1 cellular context compared by ENCODE assay signal in genomic region chr16:20900299-20901067, GRCh38.
TF ChIP-seq lines count a peak whose summit lies in the region.

Gene DCUN1D3, minus strand, starts transcription at chr16:20900358. Its CDS starts 37,820 bp downstream, at chr16:20862538.
Gene LYRM1, plus strand, starts transcription at chr16:20900771. Its CDS starts 14,785 bp downstream, at chr16:20915556.

TF ChIP-seq in HepG2, 621 proteins besides CTCF, POLR2A, EP300 and RAD21 (continued from another document and continues in another):
- TF ChIP-seq, protein P1, sequence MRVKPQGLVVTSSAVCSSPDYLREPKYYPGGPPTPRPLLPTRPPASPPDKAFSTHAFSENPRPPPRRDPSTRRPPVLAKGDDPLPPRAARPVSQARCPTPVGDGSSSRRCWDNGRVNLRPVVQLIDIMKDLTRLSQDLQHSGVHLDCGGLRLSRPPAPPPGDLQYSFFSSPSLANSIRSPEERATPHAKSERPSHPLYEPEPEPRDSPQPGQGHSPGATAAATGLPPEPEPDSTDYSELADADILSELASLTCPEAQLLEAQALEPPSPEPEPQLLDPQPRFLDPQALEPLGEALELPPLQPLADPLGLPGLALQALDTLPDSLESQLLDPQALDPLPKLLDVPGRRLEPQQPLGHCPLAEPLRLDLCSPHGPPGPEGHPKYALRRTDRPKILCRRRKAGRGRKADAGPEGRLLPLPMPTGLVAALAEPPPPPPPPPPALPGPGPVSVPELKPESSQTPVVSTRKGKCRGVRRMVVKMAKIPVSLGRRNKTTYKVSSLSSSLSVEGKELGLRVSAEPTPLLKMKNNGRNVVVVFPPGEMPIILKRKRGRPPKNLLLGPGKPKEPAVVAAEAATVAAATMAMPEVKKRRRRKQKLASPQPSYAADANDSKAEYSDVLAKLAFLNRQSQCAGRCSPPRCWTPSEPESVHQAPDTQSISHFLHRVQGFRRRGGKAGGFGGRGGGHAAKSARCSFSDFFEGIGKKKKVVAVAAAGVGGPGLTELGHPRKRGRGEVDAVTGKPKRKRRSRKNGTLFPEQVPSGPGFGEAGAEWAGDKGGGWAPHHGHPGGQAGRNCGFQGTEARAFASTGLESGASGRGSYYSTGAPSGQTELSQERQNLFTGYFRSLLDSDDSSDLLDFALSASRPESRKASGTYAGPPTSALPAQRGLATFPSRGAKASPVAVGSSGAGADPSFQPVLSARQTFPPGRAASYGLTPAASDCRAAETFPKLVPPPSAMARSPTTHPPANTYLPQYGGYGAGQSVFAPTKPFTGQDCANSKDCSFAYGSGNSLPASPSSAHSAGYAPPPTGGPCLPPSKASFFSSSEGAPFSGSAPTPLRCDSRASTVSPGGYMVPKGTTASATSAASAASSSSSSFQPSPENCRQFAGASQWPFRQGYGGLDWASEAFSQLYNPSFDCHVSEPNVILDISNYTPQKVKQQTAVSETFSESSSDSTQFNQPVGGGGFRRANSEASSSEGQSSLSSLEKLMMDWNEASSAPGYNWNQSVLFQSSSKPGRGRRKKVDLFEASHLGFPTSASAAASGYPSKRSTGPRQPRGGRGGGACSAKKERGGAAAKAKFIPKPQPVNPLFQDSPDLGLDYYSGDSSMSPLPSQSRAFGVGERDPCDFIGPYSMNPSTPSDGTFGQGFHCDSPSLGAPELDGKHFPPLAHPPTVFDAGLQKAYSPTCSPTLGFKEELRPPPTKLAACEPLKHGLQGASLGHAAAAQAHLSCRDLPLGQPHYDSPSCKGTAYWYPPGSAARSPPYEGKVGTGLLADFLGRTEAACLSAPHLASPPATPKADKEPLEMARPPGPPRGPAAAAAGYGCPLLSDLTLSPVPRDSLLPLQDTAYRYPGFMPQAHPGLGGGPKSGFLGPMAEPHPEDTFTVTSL (CRISPR knock-in tag; IDR thresholded peaks at IDR 0.05; ENCODE audit: borderline replicate concordance) = peak; percentile 53; the same call in 1 of the 2 replicates
- TF ChIP-seq ZNF501 (CRISPR knock-in tag; IDR thresholded peaks at IDR 0.05) (peak; percentile 37), ELF3 (CRISPR knock-in tag; IDR thresholded peaks at IDR 0.05) (no peak; the same call in 1 of the 2 replicates), RXRA (CRISPR knock-in tag; IDR thresholded peaks at IDR 0.05) (peak; percentile 75; the same call in 1 of the 2 replicates), ZNF513 (CRISPR knock-in tag; conservative IDR thresholded peaks at IDR 0.05) (no peak), ZMAT3 (CRISPR knock-in tag; conservative IDR thresholded peaks at IDR 0.05) (peak; percentile 82), MAF1 (CRISPR knock-in tag; IDR thresholded peaks at IDR 0.05; ENCODE audit: borderline replicate concordance) (peak; percentile 57; the same call in 1 of the 2 replicates), MYPOP (CRISPR knock-in tag; IDR thresholded peaks at IDR 0.05) (peak; percentile 75), ATF2 (CRISPR knock-in tag; IDR thresholded peaks at IDR 0.05) (peak; percentile 74; the same call in 1 of the 2 replicates), KMT2B (CRISPR knock-in tag; IDR thresholded peaks at IDR 0.05) (peak; percentile 81), GTF2F1 (IDR thresholded peaks at IDR 0.05; ENCODE audit: low read length) (no peak), MTERF4 (CRISPR knock-in tag; IDR thresholded peaks at IDR 0.05) (peak; percentile 95), KLF12 (CRISPR knock-in tag; IDR thresholded peaks at IDR 0.05; ENCODE audit: borderline replicate concordance) (peak; percentile 77; the same call in 1 of the 2 replicates), MLLT10 (CRISPR knock-in tag; IDR thresholded peaks at IDR 0.05) (no peak), SP4 (CRISPR knock-in tag; IDR thresholded peaks at IDR 0.05) (peak; percentile 65), RFX1 (IDR thresholded peaks at IDR 0.05) (peak; percentile 78), DMTF1 (CRISPR knock-in tag; IDR thresholded peaks at IDR 0.05) (no peak; the same call in 1 of the 2 replicates), HNRNPK (IDR thresholded peaks at IDR 0.05; ENCODE audit: low read depth, low read length, poor library complexity, severe bottlenecking) (peak; percentile 94), ELF4 (CRISPR knock-in tag; IDR thresholded peaks at IDR 0.05; ENCODE audit: borderline replicate concordance) (no peak), NFE2L1 (CRISPR knock-in tag; IDR thresholded peaks at IDR 0.05; ENCODE audit: borderline replicate concordance) (no peak), ZNF260 (CRISPR knock-in tag; IDR thresholded peaks at IDR 0.05; ENCODE audit: borderline replicate concordance, low read depth) (0 out of 2 replicates have a peak, but pooled peaks have one; percentile 58), BATF2 (CRISPR knock-in tag; IDR thresholded peaks at IDR 0.05) (peak; percentile 93), XRCC5 (optimal IDR thresholded peaks at IDR 0.05; ENCODE audit: low read length) (peak; percentile 95), MYC (CRISPR knock-in tag; IDR thresholded peaks at IDR 0.05; ENCODE audit: borderline replicate concordance) (peak; percentile 71; the same call in 1 of the 2 replicates), ZNF383 (CRISPR knock-in tag; IDR thresholded peaks at IDR 0.05; ENCODE audit: borderline replicate concordance) (no peak; the same call in 1 of the 2 replicates)
- TF ChIP-seq, protein P2, sequence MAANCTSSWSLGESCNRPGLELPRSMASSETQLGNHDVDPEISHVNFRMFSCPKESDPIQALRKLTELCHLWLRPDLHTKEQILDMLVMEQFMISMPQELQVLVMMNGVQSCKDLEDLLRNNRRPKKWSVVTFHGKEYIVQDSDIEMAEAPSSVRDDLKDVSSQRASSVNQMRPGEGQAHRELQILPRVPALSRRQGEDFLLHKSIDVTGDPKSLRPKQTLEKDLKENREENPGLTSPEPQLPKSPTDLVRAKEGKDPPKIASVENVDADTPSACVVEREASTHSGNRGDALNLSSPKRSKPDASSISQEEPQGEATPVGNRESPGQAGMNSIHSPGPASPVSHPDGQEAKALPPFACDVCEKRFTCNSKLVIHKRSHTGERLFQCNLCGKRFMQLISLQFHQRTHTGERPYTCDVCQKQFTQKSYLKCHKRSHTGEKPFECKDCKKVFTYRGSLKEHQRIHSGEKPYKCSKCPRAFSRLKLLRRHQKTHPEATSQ (CRISPR knock-in tag; IDR thresholded peaks at IDR 0.05; ENCODE audit: borderline replicate concordance) = no peak; the same call in 1 of the 2 replicates
- TF ChIP-seq, protein P3, sequence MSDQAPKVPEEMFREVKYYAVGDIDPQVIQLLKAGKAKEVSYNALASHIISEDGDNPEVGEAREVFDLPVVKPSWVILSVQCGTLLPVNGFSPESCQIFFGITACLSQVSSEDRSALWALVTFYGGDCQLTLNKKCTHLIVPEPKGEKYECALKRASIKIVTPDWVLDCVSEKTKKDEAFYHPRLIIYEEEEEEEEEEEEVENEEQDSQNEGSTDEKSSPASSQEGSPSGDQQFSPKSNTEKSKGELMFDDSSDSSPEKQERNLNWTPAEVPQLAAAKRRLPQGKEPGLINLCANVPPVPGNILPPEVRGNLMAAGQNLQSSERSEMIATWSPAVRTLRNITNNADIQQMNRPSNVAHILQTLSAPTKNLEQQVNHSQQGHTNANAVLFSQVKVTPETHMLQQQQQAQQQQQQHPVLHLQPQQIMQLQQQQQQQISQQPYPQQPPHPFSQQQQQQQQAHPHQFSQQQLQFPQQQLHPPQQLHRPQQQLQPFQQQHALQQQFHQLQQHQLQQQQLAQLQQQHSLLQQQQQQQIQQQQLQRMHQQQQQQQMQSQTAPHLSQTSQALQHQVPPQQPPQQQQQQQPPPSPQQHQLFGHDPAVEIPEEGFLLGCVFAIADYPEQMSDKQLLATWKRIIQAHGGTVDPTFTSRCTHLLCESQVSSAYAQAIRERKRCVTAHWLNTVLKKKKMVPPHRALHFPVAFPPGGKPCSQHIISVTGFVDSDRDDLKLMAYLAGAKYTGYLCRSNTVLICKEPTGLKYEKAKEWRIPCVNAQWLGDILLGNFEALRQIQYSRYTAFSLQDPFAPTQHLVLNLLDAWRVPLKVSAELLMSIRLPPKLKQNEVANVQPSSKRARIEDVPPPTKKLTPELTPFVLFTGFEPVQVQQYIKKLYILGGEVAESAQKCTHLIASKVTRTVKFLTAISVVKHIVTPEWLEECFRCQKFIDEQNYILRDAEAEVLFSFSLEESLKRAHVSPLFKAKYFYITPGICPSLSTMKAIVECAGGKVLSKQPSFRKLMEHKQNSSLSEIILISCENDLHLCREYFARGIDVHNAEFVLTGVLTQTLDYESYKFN (CRISPR knock-in tag; conservative IDR thresholded peaks at IDR 0.05) = peak; percentile 68
- TF ChIP-seq, protein P4, sequence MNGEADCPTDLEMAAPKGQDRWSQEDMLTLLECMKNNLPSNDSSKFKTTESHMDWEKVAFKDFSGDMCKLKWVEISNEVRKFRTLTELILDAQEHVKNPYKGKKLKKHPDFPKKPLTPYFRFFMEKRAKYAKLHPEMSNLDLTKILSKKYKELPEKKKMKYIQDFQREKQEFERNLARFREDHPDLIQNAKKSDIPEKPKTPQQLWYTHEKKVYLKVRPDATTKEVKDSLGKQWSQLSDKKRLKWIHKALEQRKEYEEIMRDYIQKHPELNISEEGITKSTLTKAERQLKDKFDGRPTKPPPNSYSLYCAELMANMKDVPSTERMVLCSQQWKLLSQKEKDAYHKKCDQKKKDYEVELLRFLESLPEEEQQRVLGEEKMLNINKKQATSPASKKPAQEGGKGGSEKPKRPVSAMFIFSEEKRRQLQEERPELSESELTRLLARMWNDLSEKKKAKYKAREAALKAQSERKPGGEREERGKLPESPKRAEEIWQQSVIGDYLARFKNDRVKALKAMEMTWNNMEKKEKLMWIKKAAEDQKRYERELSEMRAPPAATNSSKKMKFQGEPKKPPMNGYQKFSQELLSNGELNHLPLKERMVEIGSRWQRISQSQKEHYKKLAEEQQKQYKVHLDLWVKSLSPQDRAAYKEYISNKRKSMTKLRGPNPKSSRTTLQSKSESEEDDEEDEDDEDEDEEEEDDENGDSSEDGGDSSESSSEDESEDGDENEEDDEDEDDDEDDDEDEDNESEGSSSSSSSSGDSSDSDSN (CRISPR knock-in tag; IDR thresholded peaks at IDR 0.05) = peak; percentile 97
- TF ChIP-seq, protein P5, sequence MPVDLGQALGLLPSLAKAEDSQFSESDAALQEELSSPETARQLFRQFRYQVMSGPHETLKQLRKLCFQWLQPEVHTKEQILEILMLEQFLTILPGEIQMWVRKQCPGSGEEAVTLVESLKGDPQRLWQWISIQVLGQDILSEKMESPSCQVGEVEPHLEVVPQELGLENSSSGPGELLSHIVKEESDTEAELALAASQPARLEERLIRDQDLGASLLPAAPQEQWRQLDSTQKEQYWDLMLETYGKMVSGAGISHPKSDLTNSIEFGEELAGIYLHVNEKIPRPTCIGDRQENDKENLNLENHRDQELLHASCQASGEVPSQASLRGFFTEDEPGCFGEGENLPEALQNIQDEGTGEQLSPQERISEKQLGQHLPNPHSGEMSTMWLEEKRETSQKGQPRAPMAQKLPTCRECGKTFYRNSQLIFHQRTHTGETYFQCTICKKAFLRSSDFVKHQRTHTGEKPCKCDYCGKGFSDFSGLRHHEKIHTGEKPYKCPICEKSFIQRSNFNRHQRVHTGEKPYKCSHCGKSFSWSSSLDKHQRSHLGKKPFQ (CRISPR knock-in tag; IDR thresholded peaks at IDR 0.05; ENCODE audit: insufficient replicate concordance) = peak; percentile 96
